ENCODE assay signal across 10 cellular contexts in the genomic region with DNA sequence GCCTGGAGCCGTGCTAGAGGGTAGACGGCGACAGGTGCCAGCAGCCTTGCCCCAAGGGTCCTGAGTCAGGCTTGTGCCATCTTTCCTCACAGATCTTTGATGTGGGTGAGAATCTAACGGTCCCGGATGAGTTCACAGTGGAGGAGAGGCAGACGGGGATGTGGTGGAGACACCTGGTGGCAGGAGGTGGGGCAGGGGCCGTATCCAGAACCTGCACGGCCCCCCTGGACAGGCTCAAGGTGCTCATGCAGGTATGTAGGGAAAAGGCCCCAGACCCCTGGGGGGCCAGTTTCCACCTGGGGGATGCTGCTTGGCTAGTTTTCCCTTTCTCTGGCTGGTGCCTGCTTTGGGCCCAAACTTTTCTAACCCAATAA. TPM values are rescaled to one million over a fixed set of nuclear protein-coding genes. Genes with fewer than 3 reads are reported as not detected.
DNase-seq lines count a peak whose midpoint lies in the region; ATAC-seq and TF ChIP-seq lines count a peak whose summit lies in the region.
"Had no signal": no experiment of that assay in that cellular context is flagged by ENCODE, and none has a peak within 500 bp of the region (broad histone marks: within the 10 kb centered on the region; RNA-seq: fewer than 3 reads in every experiment).

No MANE protein-coding gene starts in this region.

- H3K4me1 ChIP-seq in upper lobe of right lung (peaks cover 51% of the 10 kb centered on the region), Karpas-422 (ENCODE audit: low read length) (peaks cover 4% of the 10 kb centered on the region)

- peaks cover 21% of the 10 kb centered on the region for H3K79me2 ChIP-seq in Karpas-422 (ENCODE audit: low read length)

- H3K9me3 ChIP-seq in upper lobe of right lung, result no peaks in the 10 kb centered on the region
- H3K9me3 ChIP-seq in Karpas-422 (ENCODE audit: low read length), result no peaks in the 10 kb centered on the region

- no peak overlapping the region for H3K4me3 Mint-ChIP-seq in CD14-positive monocyte

- H3K4me1 Mint-ChIP-seq in CD14-positive monocyte, result peaks cover 16% of the 10 kb centered on the region

- H4K20me1 ChIP-seq in Karpas-422 (ENCODE audit: insufficient read depth, low read depth, low read length), result peaks cover 9% of the 10 kb centered on the region; the same call in 1 of the 2 replicates

- intact Hi-C loops in upper lobe of right lung (cut with DNase I) (no loop called here), CD14-positive monocyte (cut with micrococcal nuclease) (no loop called here)

- no peak overlapping the region for H3K9ac ChIP-seq in Karpas-422 (ENCODE audit: low read length)

- H2AFZ ChIP-seq in Karpas-422 (ENCODE audit: low read length), result no peak overlapping the region

- peak overlapping the region in 2 of 7 donors; percentile 3 to 32 for H3K27ac Mint-ChIP-seq in CD14-positive monocyte

- H3K27ac ChIP-seq in layer of hippocampus (ENCODE audit: low read depth, low read length) (peak overlapping the region; percentile 21), upper lobe of right lung (no peak overlapping the region), Karpas-422 (ENCODE audit: low read length) (no peak overlapping the region)

- DNase-seq in stimulated activated CD4-positive, alpha-beta T cell treated with anti-CD3 and anti-CD28 coated beads, Interleukin-12 subunit alpha, Interleukin-12 subunit beta, amount 100 ng/mL, for 4 hours, result peak; percentile 24
- no peak for DNase-seq in stimulated activated CD4-positive, alpha-beta T cell treated with anti-CD3 and anti-CD28 coated beads, Interleukin-2, amount 100 ng/mL, for 48 hours
- peak; percentile 51 to 60 for DNase-seq in activated T-cell treated with anti-CD3 and anti-CD28 coated beads, Interleukin-2, amount 50 U/mL, for 48 hours
- DNase-seq in upper lobe of right lung (no peak), CD14-positive monocyte (ENCODE audit: low spot score) (no peak), SKM-1 (lab: John Stamatoyannopoulos, UW; ENCODE audit: unreplicated experiment) (no peak), Karpas-422 (no peak)

- H3K9me2 ChIP-seq in Karpas-422 (replicated peaks; ENCODE audit: insufficient read depth, low read length), result no peaks in the 10 kb centered on the region

- peaks cover 79% of the 10 kb centered on the region for H3K36me3 ChIP-seq in upper lobe of right lung
- H3K36me3 ChIP-seq in Karpas-422 (ENCODE audit: insufficient read depth, low read length), result peaks cover 4% of the 10 kb centered on the region; the same call in 1 of the 2 replicates

- peaks cover 0 to 2% (median 0%) of the 10 kb centered on the region in 3 donors for H3K27me3 Mint-ChIP-seq in CD14-positive monocyte (ENCODE audit: low read depth in 3 of 3)

- no peaks in the 10 kb centered on the region for H3K9me3 Mint-ChIP-seq in CD14-positive monocyte

- ATAC-seq in upper lobe of right lung, result no peak

- H3K4me3 ChIP-seq in upper lobe of right lung (no peak overlapping the region), Karpas-422 (ENCODE audit: low read length) (no peak overlapping the region)

- H3K36me3 Mint-ChIP-seq in CD14-positive monocyte, result peaks cover 65 to 87% of the 10 kb centered on the region in 2 donors

- H3K27me3 ChIP-seq in layer of hippocampus (ENCODE audit: control insufficient read depth, insufficient read depth, low read length) (no peaks in the 10 kb centered on the region), upper lobe of right lung (no peaks in the 10 kb centered on the region), Karpas-422 (ENCODE audit: low read length) (no peaks in the 10 kb centered on the region)

- no peak overlapping the region for H3K4me2 ChIP-seq in Karpas-422 (ENCODE audit: low read depth, low read length, poor library complexity, severe bottlenecking)

- TF ChIP-seq CTCF in upper lobe of right lung (IDR thresholded peaks at IDR 0.05), result peak; percentile 15
- TF ChIP-seq CTCF in CD14-positive monocyte (IDR thresholded peaks at IDR 0.05), result no peak

RNA-seq across cellular contexts. Expression of gene PTGES2, which starts 24.0 kb away (rescaled TPM):
- total RNA-seq in upper lobe of right lung, result 35.1 TPM
- polyA plus RNA-seq in CD14-positive monocyte, result 10 to 100 TPM; 42.0 to 49.4 TPM
- total RNA-seq in Karpas-422 (2014; rRNA removed; shearing (Covaris generic); ENCODE audit: low replicate concordance), result 68.4 and 114 TPM in 2 replicates

RNA-seq across cellular contexts. Expression of gene SLC25A25, which starts 35.5 kb away (rescaled TPM):
- 34.7 TPM for total RNA-seq in upper lobe of right lung
- polyA plus RNA-seq in CD14-positive monocyte, result 1 to 10 TPM; 5.1 to 6.3 TPM
- 4.1 and 12.7 TPM in 2 replicates for total RNA-seq in Karpas-422 (2014; rRNA removed; shearing (Covaris generic); ENCODE audit: low replicate concordance)

RNA-seq across cellular contexts. Expression of gene NAIF1, which starts 36.5 kb away (rescaled TPM):
- 11.8 TPM for total RNA-seq in upper lobe of right lung
- 1 to 10 TPM; 4.6 to 5.6 TPM for polyA plus RNA-seq in CD14-positive monocyte
- 7.3 and 13.9 TPM in 2 replicates for total RNA-seq in Karpas-422 (2014; rRNA removed; shearing (Covaris generic); ENCODE audit: low replicate concordance)

RNA-seq across cellular contexts. Expression of gene LCN2, which starts 45.7 kb away (rescaled TPM):
- total RNA-seq in upper lobe of right lung, result 14.3 TPM
- under 1 TPM in 1 of 2 donors, not detected in 1; 0.83 TPM for polyA plus RNA-seq in CD14-positive monocyte
- total RNA-seq in Karpas-422 (2014; rRNA removed; shearing (Covaris generic); ENCODE audit: low replicate concordance), result not detected in 2 replicates
- total RNA-seq: fibroblast of lung; T-helper 1 cell treated with Interleukin-12 subunit alpha and Interleukin-12 subunit beta and Interleukin-4 antibody, amounts not matched to agents 30 ng/mL and 1 ng/mL, for 36 hours had no signal
- polyA plus RNA-seq: fibroblast of lung had no signal

RNA-seq across cellular contexts. Expression of gene BBLN, which starts 56.5 kb away (rescaled TPM):
- total RNA-seq in upper lobe of right lung, result 39.0 TPM
- 10 to 100 TPM; 51.5 to 54.5 TPM for polyA plus RNA-seq in CD14-positive monocyte
- 154 and 209 TPM in 2 replicates for total RNA-seq in Karpas-422 (2014; rRNA removed; shearing (Covaris generic); ENCODE audit: low replicate concordance)

Comparison
In these comparisons a context has a peak if more than half of its experiments do, and no peak if none do; other contexts are left out.
1. DNase-seq: peak in stimulated activated CD4-positive, alpha-beta T cell treated with anti-CD3 and anti-CD28 coated beads, Interleukin-12 subunit alpha, Interleukin-12 subunit beta, amount 100 ng/mL, for 4 hours (single experiment) and activated T-cell treated with anti-CD3 and anti-CD28 coated beads, Interleukin-2, amount 50 U/mL, for 48 hours (2 of 2); none in stimulated activated CD4-positive, alpha-beta T cell treated with anti-CD3 and anti-CD28 coated beads, Interleukin-2, amount 100 ng/mL, for 48 hours (0 of 2), upper lobe of right lung (single experiment), CD14-positive monocyte (single experiment), SKM-1 (single experiment) and Karpas-422 (single experiment).